Comparison of ENCODE assay signal across 8 cellular contexts in genomic region chr19:51338563-51339312, GRCh38. TPM values are rescaled to one million over a fixed set of nuclear protein-coding genes. Genes with fewer than 3 reads are reported as not detected.
DNase-seq lines count a peak whose midpoint lies in the region; ATAC-seq, FAIRE-seq and TF ChIP-seq lines count a peak whose summit lies in the region.

No MANE protein-coding gene starts in this region.

- POLR2A ChIA-PET in AG04450 (lab: Yijun Ruan, JAX), result interaction anchor here (2.9 kb wide), 1 partner anchor 29 kb away, joined by 28 read pairs; no protein-coding TSS in a partner anchor
- POLR2A ChIA-PET in endothelial cell of umbilical vein (lab: Charles Lee), result no interaction called here

- no peaks in the 10 kb centered on the region for H3K36me3 ChIP-seq in endothelial cell of umbilical vein (ENCODE audit: control insufficient read depth in 2 of 2, extremely low read depth in 1 of 2, insufficient read depth in 2 of 2, low read length in 2 of 2)

- peak; percentile 81 for FAIRE-seq in endothelial cell of umbilical vein (lab: Jason Lieb, UNC)

- H3K4me2 ChIP-seq in endothelial cell of umbilical vein (ENCODE audit: insufficient read depth, low read length), result peak overlapping the region; percentile 94

- H3K27me3 ChIP-seq in AG04450 (ENCODE audit: control insufficient read depth, insufficient read depth, low read length) (no peaks in the 10 kb centered on the region), endothelial cell of umbilical vein (ENCODE audit: control insufficient read depth in 2 of 2, insufficient read depth in 2 of 2, low read length in 2 of 2) (no peaks in the 10 kb centered on the region)

- no peak overlapping the region for H3K9ac ChIP-seq in endothelial cell of umbilical vein (replicated peaks; ENCODE audit: extremely low read depth, insufficient read depth, low read length)

- intact Hi-C loops in endothelial cell of umbilical vein (cut with micrococcal nuclease), result loop anchor here (1.0 to 5.0 kb wide), 6 partner anchors 29 to 350 kb away; partner anchors contain the start of gene CTU1

- CTCF ChIA-PET in AG04450 (lab: Charles Lee), result interaction anchor here (0.6 to 1.2 kb wide), 15 partner anchors 10 to 342 kb away, joined by 3 to 11 read pairs (median 4); partner anchors contain the start of gene ETFB
- CTCF ChIA-PET in endothelial cell of umbilical vein (lab: Charles Lee), result interaction anchor here (0.6 to 1.8 kb wide), 17 partner anchors 12 to 350 kb away, joined by 3 to 27 read pairs (median 5); partner anchors contain the start of genes CLDND2 and ETFB

- no peaks in the 10 kb centered on the region for H4K20me1 ChIP-seq in endothelial cell of umbilical vein (replicated peaks; ENCODE audit: control insufficient read depth, extremely low read depth, insufficient read depth, low read length)

- no TSS peak for BruUV-seq in endothelial cell of umbilical vein (replicated peaks; lab: Mats Ljungman, UMichigan)

- H2AFZ ChIP-seq in endothelial cell of umbilical vein (ENCODE audit: low read depth, low read length), result peak overlapping the region; percentile 98

- ATAC-seq in GM18861 (IDR thresholded peaks at IDR 0.05; ENCODE audit: unreplicated experiment) (peak; percentile 49), HG03159 (IDR thresholded peaks at IDR 0.05; ENCODE audit: unreplicated experiment) (peak; percentile 60)

- TF ChIP-seq CTCF in AG04450 (IDR thresholded peaks at IDR 0.05; ENCODE audit: low read depth, low read length) (peak; percentile 86), endothelial cell of umbilical vein (IDR thresholded peaks at IDR 0.05; ENCODE audit: extremely low read depth in 1 of 2, insufficient read depth in 1 of 2, low read depth in 1 of 2, low read length in 2 of 2) (peak; percentile 76 to 88)

- no peaks in the 10 kb centered on the region for H3K79me2 ChIP-seq in endothelial cell of umbilical vein (ENCODE audit: control insufficient read depth, insufficient read depth, low read length)

- no peak for TF ChIP-seq POLR2A in endothelial cell of umbilical vein (IDR thresholded peaks at IDR 0.05; ENCODE audit: low read depth, low read length)

- H3K9me1 ChIP-seq in endothelial cell of umbilical vein (replicated peaks; ENCODE audit: control insufficient read depth, extremely low read depth, insufficient read depth, low read length), result no peaks in the 10 kb centered on the region

- H3K4me1 ChIP-seq in endothelial cell of umbilical vein (ENCODE audit: control insufficient read depth, extremely low read depth, insufficient read depth, low read length), result peaks cover 8% of the 10 kb centered on the region

- H3K4me3 ChIP-seq in AG04450 (ENCODE audit: low read depth, low read length), result peak overlapping the region; percentile 75
- H3K4me3 ChIP-seq in endothelial cell of umbilical vein (replicated peaks in 1 of 3; ENCODE audit: insufficient read depth in 1 of 3, low read depth in 1 of 3, low read length in 3 of 3), result peak overlapping the region; percentile 55 to 82 (median 73)

- H3K27ac ChIP-seq in AG04450 (ENCODE audit: low read depth, low read length) (no peak overlapping the region), endothelial cell of umbilical vein (ENCODE audit: insufficient read depth, low read depth, low read length) (no peak overlapping the region)

- DNase-seq in AG04450 (ENCODE audit: low read depth, low spot score), result no peak
- peak; percentile 71 for DNase-seq in NOMO-1 treated with DMSO at 0.1 percent for 48 hours (lab: John Stamatoyannopoulos, UW; ENCODE audit: unreplicated experiment)
- DNase-seq in activated CD8-positive, alpha-beta memory T cell treated with anti-CD3 and anti-CD28 coated beads, Interleukin-2, amount 50 U/mL, for 24 hours (ENCODE audit: extremely low read depth), result peak; percentile 50
- peak; percentile 86 for DNase-seq in endothelial cell of umbilical vein (ENCODE audit: low read depth, low spot score)
- peak; percentile 43 for DNase-seq in midbrain (lab: John Stamatoyannopoulos, UW)
- DNase-seq in stimulated activated CD8-positive, alpha-beta memory T cell treated with anti-CD3 and anti-CD28 coated beads, Interleukin-15, amount 100 ng/mL, for 4 hours (ENCODE audit: low read depth in 2 of 2), result peak; percentile 68 to 75

- dilution Hi-C loops in endothelial cell of umbilical vein (cut with MboI; ENCODE audit: extremely low pct_ligation_motif_present, low sequenced_read_pairs), result no loop called here

- peaks cover 6% of the 10 kb centered on the region; the same call in 1 of the 2 replicates for H3K9me3 ChIP-seq in AG04450 (ENCODE audit: control insufficient read depth, insufficient read depth, low read length)
- H3K9me3 ChIP-seq in endothelial cell of umbilical vein (replicated peaks; ENCODE audit: control insufficient read depth, insufficient read depth, low read length), result no peaks in the 10 kb centered on the region

TF ChIP-seq in endothelial cell of umbilical vein, 7 proteins besides CTCF, POLR2A, EP300 and RAD21:
- TF ChIP-seq POLR2AphosphoS5 (IDR thresholded peaks at IDR 0.05; ENCODE audit: insufficient read depth, low read depth, low read length) (no peak), MYC (IDR thresholded peaks at IDR 0.05; ENCODE audit: low read depth, low read length) (no peak), FOS (IDR thresholded peaks at IDR 0.05; ENCODE audit: borderline replicate concordance, insufficient read depth, low read length) (no peak)

RNA-seq across cellular contexts. Expression of gene VSIG10L, which starts 3.2 kb away (rescaled TPM):
- polyA plus RNA-seq in AG04450 (2011; rRNA removed), result 0.96 and 1.0 TPM in 2 replicates
- 0.09 and 0.30 TPM in 2 replicates for polyA minus RNA-seq in AG04450 (2011; rRNA and poly(A)+ RNA removed)
- 0.39 and 0.62 TPM in 2 replicates for total RNA-seq in endothelial cell of umbilical vein
- polyA plus RNA-seq in endothelial cell of umbilical vein, result 0.77 and 0.94 TPM in 2 replicates
- 0.45 and 0.56 TPM in 2 replicates for polyA plus RNA-seq in endothelial cell of umbilical vein (2011; cell fraction: cytosol; rRNA removed)
- 1.5 and 1.8 TPM in 2 replicates for polyA plus RNA-seq in endothelial cell of umbilical vein (2011; cell fraction: nucleus; rRNA removed)
- polyA plus RNA-seq in endothelial cell of umbilical vein (2012), result 1.0 and 1.7 TPM in 2 replicates
- 0.22 and 0.30 TPM in 2 replicates for polyA minus RNA-seq in endothelial cell of umbilical vein
- not detected for polyA minus RNA-seq in endothelial cell of umbilical vein (2011; cell fraction: cytosol; rRNA and poly(A)+ RNA removed)
- polyA minus RNA-seq in endothelial cell of umbilical vein (2011; cell fraction: nucleus; rRNA and poly(A)+ RNA removed), result 0.24 and 0.58 TPM in 2 replicates

RNA-seq across cellular contexts. Expression of gene IGLON5, which starts 27.3 kb away (rescaled TPM):
- not detected in 2 replicates for polyA plus RNA-seq in AG04450 (2011; rRNA removed)
- not detected in 2 replicates for polyA minus RNA-seq in AG04450 (2011; rRNA and poly(A)+ RNA removed)
- total RNA-seq in endothelial cell of umbilical vein, result not detected in 2 replicates
- polyA plus RNA-seq in endothelial cell of umbilical vein, result not detected in 2 replicates
- not detected in 2 replicates for polyA plus RNA-seq in endothelial cell of umbilical vein (2011; cell fraction: cytosol; rRNA removed)
- polyA plus RNA-seq in endothelial cell of umbilical vein (2011; cell fraction: nucleus; rRNA removed), result not detected in 2 replicates
- 0.08 and 0.46 TPM in 2 replicates for polyA plus RNA-seq in endothelial cell of umbilical vein (2012)
- polyA minus RNA-seq in endothelial cell of umbilical vein, result not detected in 2 replicates
- not detected for polyA minus RNA-seq in endothelial cell of umbilical vein (2011; cell fraction: cytosol; rRNA and poly(A)+ RNA removed)
- polyA minus RNA-seq in endothelial cell of umbilical vein (2011; cell fraction: nucleus; rRNA and poly(A)+ RNA removed), result not detected in 2 replicates

RNA-seq across cellular contexts. Expression of gene ETFB, which starts 27.4 kb away (rescaled TPM):
- 80.8 and 86.6 TPM in 2 replicates for polyA plus RNA-seq in AG04450 (2011; rRNA removed)
- polyA minus RNA-seq in AG04450 (2011; rRNA and poly(A)+ RNA removed), result 80.8 and 91.3 TPM in 2 replicates
- 48.6 and 54.1 TPM in 2 replicates for total RNA-seq in endothelial cell of umbilical vein
- 89.9 and 99.2 TPM in 2 replicates for polyA plus RNA-seq in endothelial cell of umbilical vein
- polyA plus RNA-seq in endothelial cell of umbilical vein (2011; cell fraction: cytosol; rRNA removed), result 98.0 and 108 TPM in 2 replicates
- 42.8 and 44.6 TPM in 2 replicates for polyA plus RNA-seq in endothelial cell of umbilical vein (2011; cell fraction: nucleus; rRNA removed)
- polyA plus RNA-seq in endothelial cell of umbilical vein (2012), result 64.6 and 110 TPM in 2 replicates
- polyA minus RNA-seq in endothelial cell of umbilical vein, result 27.3 and 47.9 TPM in 2 replicates
- 104 TPM for polyA minus RNA-seq in endothelial cell of umbilical vein (2011; cell fraction: cytosol; rRNA and poly(A)+ RNA removed)
- 5.3 and 7.1 TPM in 2 replicates for polyA minus RNA-seq in endothelial cell of umbilical vein (2011; cell fraction: nucleus; rRNA and poly(A)+ RNA removed)

RNA-seq across cellular contexts. Expression of gene CLDND2, which starts 30.1 kb away (rescaled TPM):
- polyA plus RNA-seq in AG04450 (2011; rRNA removed), result not detected in 2 replicates
- polyA minus RNA-seq in AG04450 (2011; rRNA and poly(A)+ RNA removed), result not detected in 2 replicates
- total RNA-seq in endothelial cell of umbilical vein, result 0.97 TPM in 1 of 2 replicates, not detected in the other
- not detected in 2 replicates for polyA plus RNA-seq in endothelial cell of umbilical vein
- not detected in 2 replicates for polyA plus RNA-seq in endothelial cell of umbilical vein (2011; cell fraction: cytosol; rRNA removed)
- not detected in 2 replicates for polyA plus RNA-seq in endothelial cell of umbilical vein (2011; cell fraction: nucleus; rRNA removed)
- 0.80 TPM in 1 of 2 replicates, not detected in the other for polyA plus RNA-seq in endothelial cell of umbilical vein (2012)
- polyA minus RNA-seq in endothelial cell of umbilical vein, result not detected in 2 replicates
- not detected for polyA minus RNA-seq in endothelial cell of umbilical vein (2011; cell fraction: cytosol; rRNA and poly(A)+ RNA removed)
- not detected in 2 replicates for polyA minus RNA-seq in endothelial cell of umbilical vein (2011; cell fraction: nucleus; rRNA and poly(A)+ RNA removed)

RNA-seq across cellular contexts. Expression of gene NKG7, which starts 33.7 kb away (rescaled TPM):
- polyA plus RNA-seq in AG04450 (2011; rRNA removed), result not detected in 2 replicates
- not detected in 2 replicates for polyA minus RNA-seq in AG04450 (2011; rRNA and poly(A)+ RNA removed)
- total RNA-seq in endothelial cell of umbilical vein, result not detected in 2 replicates
- not detected in 2 replicates for polyA plus RNA-seq in endothelial cell of umbilical vein
- not detected in 2 replicates for polyA plus RNA-seq in endothelial cell of umbilical vein (2011; cell fraction: cytosol; rRNA removed)
- not detected in 2 replicates for polyA plus RNA-seq in endothelial cell of umbilical vein (2011; cell fraction: nucleus; rRNA removed)
- polyA plus RNA-seq in endothelial cell of umbilical vein (2012), result not detected in 2 replicates
- polyA minus RNA-seq in endothelial cell of umbilical vein, result not detected in 2 replicates
- not detected for polyA minus RNA-seq in endothelial cell of umbilical vein (2011; cell fraction: cytosol; rRNA and poly(A)+ RNA removed)
- polyA minus RNA-seq in endothelial cell of umbilical vein (2011; cell fraction: nucleus; rRNA and poly(A)+ RNA removed), result not detected in 2 replicates
